In the genomic region with DNA sequence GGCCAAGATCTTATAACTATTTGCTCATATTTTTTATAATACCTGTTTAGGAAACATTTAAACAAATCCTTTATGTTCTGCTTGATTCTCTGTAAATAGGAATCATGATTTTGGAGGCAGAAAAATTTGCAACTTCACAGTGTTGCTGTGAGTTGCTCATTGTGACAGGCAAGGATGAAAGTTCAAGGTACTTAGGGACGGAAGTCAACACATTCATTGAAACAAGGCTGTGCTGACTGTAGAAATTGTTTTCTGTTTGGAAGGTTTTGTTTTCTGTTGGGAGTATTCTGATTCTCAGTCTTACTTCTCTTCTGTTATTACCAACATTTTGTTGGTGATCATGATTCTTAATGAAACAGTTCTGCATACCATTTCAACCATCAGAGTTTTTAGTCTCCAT, we compare ENCODE assay signal across 1 cellular context.
TF ChIP-seq lines count a peak whose summit lies in the region.

No MANE protein-coding gene starts in this region.

TF ChIP-seq in HepG2, 621 proteins besides CTCF, POLR2A, EP300 and RAD21 (continued from another document and continues in another):
- TF ChIP-seq ARID5B (CRISPR knock-in tag; IDR thresholded peaks at IDR 0.05) (peak; percentile 82), ZMYM3 (CRISPR knock-in tag; IDR thresholded peaks at IDR 0.05) (0 out of 2 replicates have a peak, but pooled peaks have one; percentile 30), RARA (CRISPR knock-in tag; IDR thresholded peaks at IDR 0.05) (peak; percentile 53; the same call in 1 of the 2 replicates), ZNF331 (CRISPR knock-in tag; IDR thresholded peaks at IDR 0.05) (peak; percentile 63; the same call in 1 of the 2 replicates), ZFP90 (CRISPR knock-in tag; IDR thresholded peaks at IDR 0.05; ENCODE audit: borderline replicate concordance) (no peak), NCOR1 (IDR thresholded peaks at IDR 0.05; ENCODE audit: borderline replicate concordance, low read length) (peak; percentile 41; the same call in 1 of the 2 replicates), MIXL1 (CRISPR knock-in tag; IDR thresholded peaks at IDR 0.05) (0 out of 2 replicates have a peak, but pooled peaks have one; percentile 47), ZFP41 (CRISPR knock-in tag; IDR thresholded peaks at IDR 0.05; ENCODE audit: borderline replicate concordance) (no peak), FOXJ3 (CRISPR knock-in tag; IDR thresholded peaks at IDR 0.05; ENCODE audit: borderline replicate concordance) (peak; percentile 42; the same call in 1 of the 2 replicates), SAP130 (CRISPR knock-in tag; IDR thresholded peaks at IDR 0.05; ENCODE audit: low read depth) (peak; percentile 48), ZFAT (CRISPR knock-in tag; conservative IDR thresholded peaks at IDR 0.05) (no peak), ZNF839 (CRISPR knock-in tag; IDR thresholded peaks at IDR 0.05; ENCODE audit: borderline replicate concordance) (no peak), ZNF615 (CRISPR knock-in tag; IDR thresholded peaks at IDR 0.05; ENCODE audit: borderline replicate concordance) (no peak), RCOR2 (CRISPR knock-in tag; IDR thresholded peaks at IDR 0.05) (no peak), RARG (CRISPR knock-in tag; IDR thresholded peaks at IDR 0.05; ENCODE audit: low read depth) (no peak), FOXA3 (CRISPR knock-in tag; IDR thresholded peaks at IDR 0.05) (peak; percentile 72), CREB1 (IDR thresholded peaks at IDR 0.05) (no peak), CREB1 (CRISPR knock-in tag; IDR thresholded peaks at IDR 0.05) (no peak), SOX5 (CRISPR knock-in tag; IDR thresholded peaks at IDR 0.05; ENCODE audit: borderline replicate concordance) (peak; percentile 78), ZNF280D (CRISPR knock-in tag; IDR thresholded peaks at IDR 0.05) (0 out of 2 replicates have a peak, but pooled peaks have one; percentile 34), FOXA1 (IDR thresholded peaks at IDR 0.05) (no peak), FOXA1 (CRISPR knock-in tag; IDR thresholded peaks at IDR 0.05) (peak; percentile 64), PHB2 (IDR thresholded peaks at IDR 0.05; ENCODE audit: partially characterized antibody) (no peak), ZNF782 (CRISPR knock-in tag; IDR thresholded peaks at IDR 0.05; ENCODE audit: borderline replicate concordance) (no peak), SOX6 (IDR thresholded peaks at IDR 0.05) (no peak), SOX6 (CRISPR knock-in tag; IDR thresholded peaks at IDR 0.05) (peak; percentile 81), MXI1 (IDR thresholded peaks at IDR 0.05; ENCODE audit: borderline replicate concordance, low read depth, low read length) (no peak)
- TF ChIP-seq, protein P1, sequence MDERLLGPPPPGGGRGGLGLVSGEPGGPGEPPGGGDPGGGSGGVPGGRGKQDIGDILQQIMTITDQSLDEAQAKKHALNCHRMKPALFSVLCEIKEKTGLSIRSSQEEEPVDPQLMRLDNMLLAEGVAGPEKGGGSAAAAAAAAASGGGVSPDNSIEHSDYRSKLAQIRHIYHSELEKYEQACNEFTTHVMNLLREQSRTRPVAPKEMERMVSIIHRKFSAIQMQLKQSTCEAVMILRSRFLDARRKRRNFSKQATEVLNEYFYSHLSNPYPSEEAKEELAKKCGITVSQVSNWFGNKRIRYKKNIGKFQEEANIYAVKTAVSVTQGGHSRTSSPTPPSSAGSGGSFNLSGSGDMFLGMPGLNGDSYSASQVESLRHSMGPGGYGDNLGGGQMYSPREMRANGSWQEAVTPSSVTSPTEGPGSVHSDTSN (CRISPR knock-in tag; IDR thresholded peaks at IDR 0.05) = no peak
- TF ChIP-seq, protein P2, sequence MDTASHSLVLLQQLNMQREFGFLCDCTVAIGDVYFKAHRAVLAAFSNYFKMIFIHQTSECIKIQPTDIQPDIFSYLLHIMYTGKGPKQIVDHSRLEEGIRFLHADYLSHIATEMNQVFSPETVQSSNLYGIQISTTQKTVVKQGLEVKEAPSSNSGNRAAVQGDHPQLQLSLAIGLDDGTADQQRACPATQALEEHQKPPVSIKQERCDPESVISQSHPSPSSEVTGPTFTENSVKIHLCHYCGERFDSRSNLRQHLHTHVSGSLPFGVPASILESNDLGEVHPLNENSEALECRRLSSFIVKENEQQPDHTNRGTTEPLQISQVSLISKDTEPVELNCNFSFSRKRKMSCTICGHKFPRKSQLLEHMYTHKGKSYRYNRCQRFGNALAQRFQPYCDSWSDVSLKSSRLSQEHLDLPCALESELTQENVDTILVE (CRISPR knock-in tag; IDR thresholded peaks at IDR 0.05) = no peak
- TF ChIP-seq, protein P3, sequence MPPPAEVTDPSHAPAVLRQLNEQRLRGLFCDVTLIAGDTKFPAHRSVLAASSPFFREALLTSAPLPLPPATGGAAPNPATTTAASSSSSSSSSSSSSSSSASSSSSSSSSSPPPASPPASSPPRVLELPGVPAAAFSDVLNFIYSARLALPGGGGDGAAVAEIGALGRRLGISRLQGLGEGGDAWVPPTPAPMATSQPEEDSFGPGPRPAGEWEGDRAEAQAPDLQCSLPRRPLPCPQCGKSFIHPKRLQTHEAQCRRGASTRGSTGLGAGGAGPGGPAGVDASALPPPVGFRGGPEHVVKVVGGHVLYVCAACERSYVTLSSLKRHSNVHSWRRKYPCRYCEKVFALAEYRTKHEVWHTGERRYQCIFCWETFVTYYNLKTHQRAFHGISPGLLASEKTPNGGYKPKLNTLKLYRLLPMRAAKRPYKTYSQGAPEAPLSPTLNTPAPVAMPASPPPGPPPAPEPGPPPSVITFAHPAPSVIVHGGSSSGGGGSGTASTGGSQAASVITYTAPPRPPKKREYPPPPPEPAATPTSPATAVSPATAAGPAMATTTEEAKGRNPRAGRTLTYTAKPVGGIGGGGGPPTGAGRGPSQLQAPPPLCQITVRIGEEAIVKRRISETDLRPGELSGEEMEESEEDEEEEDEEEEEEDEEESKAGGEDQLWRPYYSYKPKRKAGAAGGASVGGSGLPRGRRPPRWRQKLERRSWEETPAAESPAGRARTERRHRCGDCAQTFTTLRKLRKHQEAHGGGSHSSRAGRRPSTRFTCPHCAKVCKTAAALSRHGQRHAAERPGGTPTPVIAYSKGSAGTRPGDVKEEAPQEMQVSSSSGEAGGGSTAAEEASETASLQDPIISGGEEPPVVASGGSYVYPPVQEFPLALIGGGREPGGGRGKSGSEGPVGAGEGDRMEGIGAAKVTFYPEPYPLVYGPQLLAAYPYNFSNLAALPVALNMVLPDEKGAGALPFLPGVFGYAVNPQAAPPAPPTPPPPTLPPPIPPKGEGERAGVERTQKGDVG (CRISPR knock-in tag; IDR thresholded peaks at IDR 0.05; ENCODE audit: borderline replicate concordance) = no peak
- TF ChIP-seq, protein P4, sequence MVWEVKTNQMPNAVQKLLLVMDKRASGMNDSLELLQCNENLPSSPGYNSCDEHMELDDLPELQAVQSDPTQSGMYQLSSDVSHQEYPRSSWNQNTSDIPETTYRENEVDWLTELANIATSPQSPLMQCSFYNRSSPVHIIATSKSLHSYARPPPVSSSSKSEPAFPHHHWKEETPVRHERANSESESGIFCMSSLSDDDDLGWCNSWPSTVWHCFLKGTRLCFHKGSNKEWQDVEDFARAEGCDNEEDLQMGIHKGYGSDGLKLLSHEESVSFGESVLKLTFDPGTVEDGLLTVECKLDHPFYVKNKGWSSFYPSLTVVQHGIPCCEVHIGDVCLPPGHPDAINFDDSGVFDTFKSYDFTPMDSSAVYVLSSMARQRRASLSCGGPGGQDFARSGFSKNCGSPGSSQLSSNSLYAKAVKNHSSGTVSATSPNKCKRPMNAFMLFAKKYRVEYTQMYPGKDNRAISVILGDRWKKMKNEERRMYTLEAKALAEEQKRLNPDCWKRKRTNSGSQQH (CRISPR knock-in tag; IDR thresholded peaks at IDR 0.05; ENCODE audit: low read depth) = no peak
- TF ChIP-seq, protein P5, sequence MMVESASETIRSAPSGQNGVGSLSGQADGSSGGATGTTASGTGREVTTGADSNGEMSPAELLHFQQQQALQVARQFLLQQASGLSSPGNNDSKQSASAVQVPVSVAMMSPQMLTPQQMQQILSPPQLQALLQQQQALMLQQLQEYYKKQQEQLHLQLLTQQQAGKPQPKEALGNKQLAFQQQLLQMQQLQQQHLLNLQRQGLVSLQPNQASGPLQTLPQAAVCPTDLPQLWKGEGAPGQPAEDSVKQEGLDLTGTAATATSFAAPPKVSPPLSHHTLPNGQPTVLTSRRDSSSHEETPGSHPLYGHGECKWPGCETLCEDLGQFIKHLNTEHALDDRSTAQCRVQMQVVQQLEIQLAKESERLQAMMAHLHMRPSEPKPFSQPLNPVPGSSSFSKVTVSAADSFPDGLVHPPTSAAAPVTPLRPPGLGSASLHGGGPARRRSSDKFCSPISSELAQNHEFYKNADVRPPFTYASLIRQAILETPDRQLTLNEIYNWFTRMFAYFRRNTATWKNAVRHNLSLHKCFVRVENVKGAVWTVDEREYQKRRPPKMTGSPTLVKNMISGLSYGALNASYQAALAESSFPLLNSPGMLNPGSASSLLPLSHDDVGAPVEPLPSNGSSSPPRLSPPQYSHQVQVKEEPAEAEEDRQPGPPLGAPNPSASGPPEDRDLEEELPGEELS (CRISPR knock-in tag; IDR thresholded peaks at IDR 0.05) = peak; percentile 74
